Comparison of ENCODE assay signal across 8 cellular contexts in the genomic region with DNA sequence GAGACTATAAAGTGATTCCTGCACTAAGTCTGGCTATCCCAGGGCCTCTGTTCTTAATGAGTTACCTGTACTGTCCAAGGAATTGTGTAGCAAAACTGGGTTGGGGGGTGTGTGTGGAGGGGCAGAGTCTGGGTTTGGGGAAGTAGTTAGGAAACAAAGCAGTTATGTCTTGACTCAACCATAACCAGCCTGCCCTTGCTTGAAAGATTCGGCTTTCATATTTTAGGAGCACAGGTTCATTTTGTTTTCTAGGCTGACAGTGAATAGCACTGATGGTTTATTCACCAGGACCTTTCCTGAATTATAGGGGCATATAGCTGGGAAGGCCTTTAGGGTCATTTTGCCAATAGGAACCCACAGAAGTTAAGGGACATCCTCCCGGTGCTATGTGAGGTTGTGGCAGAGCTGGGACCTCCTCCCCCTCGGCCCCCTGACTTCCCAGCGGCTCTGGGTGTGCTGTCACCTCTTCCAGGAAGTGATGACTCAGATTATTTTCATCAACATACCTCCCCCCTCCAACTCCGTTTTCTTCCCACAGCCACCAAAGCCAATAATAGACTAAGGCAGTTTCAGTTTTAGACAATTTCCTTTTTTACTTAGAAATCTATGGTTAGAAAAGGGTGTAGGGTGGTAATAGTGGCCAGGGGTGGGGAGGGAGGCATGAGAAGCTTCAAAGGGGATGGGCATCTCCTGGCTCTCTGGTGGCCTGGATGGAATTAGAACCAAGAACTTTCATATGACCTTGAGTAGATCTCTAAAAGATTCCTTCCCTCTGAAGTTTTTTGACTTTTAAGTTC. TPM values are rescaled to one million over a fixed set of nuclear protein-coding genes. Genes with fewer than 3 reads are reported as not detected.
DNase-seq lines count a peak whose midpoint lies in the region; ATAC-seq and TF ChIP-seq lines count a peak whose summit lies in the region.

No MANE protein-coding gene starts in this region.

- no peak for TF ChIP-seq EP300 in suprapubic skin (IDR thresholded peaks at IDR 0.05)

- H3K27me3 ChIP-seq in duodenal mucosa (ENCODE audit: control insufficient read depth in 1 of 2, insufficient read depth in 2 of 2, low read length in 2 of 2) (no peaks in the 10 kb centered on the region), suprapubic skin (no peaks in the 10 kb centered on the region)

- H3K27ac ChIP-seq in duodenal mucosa (ENCODE audit: low read depth, low read length) (peak overlapping the region; percentile 6), suprapubic skin (peak overlapping the region; percentile 76)

- no peaks in the 10 kb centered on the region for H3K9me3 Mint-ChIP-seq in natural killer cell treated with Interleukin-12 subunit alpha and Interleukin-12 subunit beta and Interleukin-15 and Interleukin-18, amount 100 ng/mL, for 72 hours
- H3K9me3 Mint-ChIP-seq in type B pancreatic cell: no peaks in the 10 kb centered on the region

- H3K4me3 ChIP-seq in duodenal mucosa (ENCODE audit: low read depth in 1 of 2, low read length in 2 of 2) (peak overlapping the region in 1 of 2 donors; percentile 6), suprapubic skin (no peak overlapping the region)

- H3K9me3 ChIP-seq in duodenal mucosa (ENCODE audit: control insufficient read depth in 1 of 2, low read length in 2 of 2) (no peaks in the 10 kb centered on the region), suprapubic skin (no peaks in the 10 kb centered on the region)

- TF ChIP-seq POLR2A in suprapubic skin (IDR thresholded peaks at IDR 0.05): no peak

- H3K27ac Mint-ChIP-seq in natural killer cell treated with Interleukin-12 subunit alpha and Interleukin-12 subunit beta and Interleukin-15 and Interleukin-18, amount 100 ng/mL, for 72 hours: peak overlapping the region; percentile 89 to 99
- no peak overlapping the region for H3K27ac Mint-ChIP-seq in type B pancreatic cell

- H3K4me1 ChIP-seq in duodenal mucosa (ENCODE audit: control insufficient read depth in 1 of 2, insufficient read depth in 2 of 2, low read length in 2 of 2) (peaks cover 44 to 46% of the 10 kb centered on the region in 2 donors), suprapubic skin (peaks cover 44% of the 10 kb centered on the region)

- H3K4me3 Mint-ChIP-seq in natural killer cell treated with Interleukin-12 subunit alpha and Interleukin-12 subunit beta and Interleukin-15 and Interleukin-18, amount 100 ng/mL, for 72 hours: peak overlapping the region; percentile 77
- no peak overlapping the region for H3K4me3 Mint-ChIP-seq in type B pancreatic cell

- in situ Hi-C loops in G401 (cut with HindIII; ENCODE audit: low sequenced_read_pairs): no loop called here

- peaks cover 4% of the 10 kb centered on the region for H3K36me3 Mint-ChIP-seq in natural killer cell treated with Interleukin-12 subunit alpha and Interleukin-12 subunit beta and Interleukin-15 and Interleukin-18, amount 100 ng/mL, for 72 hours
- H3K36me3 Mint-ChIP-seq in type B pancreatic cell: peaks cover 16% of the 10 kb centered on the region

- H3K36me3 ChIP-seq in duodenal mucosa (ENCODE audit: control insufficient read depth in 1 of 2, insufficient read depth in 2 of 2, low read length in 2 of 2): no peaks in the 10 kb centered on the region
- no peaks in the 10 kb centered on the region for H3K36me3 ChIP-seq in suprapubic skin

- TF ChIP-seq CTCF in suprapubic skin (IDR thresholded peaks at IDR 0.05) (no peak), type B pancreatic cell (conservative IDR thresholded peaks at IDR 0.05) (no peak)

- ATAC-seq in GM19438 (IDR thresholded peaks at IDR 0.05; ENCODE audit: low read depth, unreplicated experiment): peak; percentile 59
- ATAC-seq in HG03565 (IDR thresholded peaks at IDR 0.05; ENCODE audit: unreplicated experiment): peak; percentile 46
- ATAC-seq in natural killer cell treated with Interleukin-12 subunit alpha and Interleukin-12 subunit beta and Interleukin-15 and Interleukin-18, amount 100 ng/mL, for 72 hours: peak; percentile 83 to 88

- H3K27me3 Mint-ChIP-seq in natural killer cell treated with Interleukin-12 subunit alpha and Interleukin-12 subunit beta and Interleukin-15 and Interleukin-18, amount 100 ng/mL, for 72 hours: no peaks in the 10 kb centered on the region
- H3K27me3 Mint-ChIP-seq in type B pancreatic cell: no peaks in the 10 kb centered on the region

- peaks cover 88 to 93% of the 10 kb centered on the region in 2 donors for H3K4me1 Mint-ChIP-seq in natural killer cell treated with Interleukin-12 subunit alpha and Interleukin-12 subunit beta and Interleukin-15 and Interleukin-18, amount 100 ng/mL, for 72 hours (ENCODE audit: low read depth in 2 of 2)
- H3K4me1 Mint-ChIP-seq in type B pancreatic cell (ENCODE audit: unreplicated experiment): peaks cover 38% of the 10 kb centered on the region

- DNase-seq in activated CD4-positive, alpha-beta T cell treated with anti-CD3 and anti-CD28 coated beads for 4 hours: peak; percentile 57 to 69
- DNase-seq in natural killer cell treated with Interleukin-12 subunit alpha and Interleukin-12 subunit beta and Interleukin-15 and Interleukin-18, amount 100 ng/mL, for 72 hours (ENCODE audit: low spot score): peak; percentile 91
- DNase-seq in suprapubic skin (ENCODE audit: low spot score in 2 of 2): no peak
- DNase-seq in G401 (ENCODE audit: low spot score): no peak
- no peak for DNase-seq in type B pancreatic cell (ENCODE audit: extremely low spot score, unreplicated experiment)

- WGBS in suprapubic skin: 37% methylated on average over 5 of the region's 5 CpGs

- peak overlapping the region in 1 of 2 donors; percentile 4 for H3K9ac ChIP-seq in duodenal mucosa (ENCODE audit: low read depth in 1 of 2, low read length in 2 of 2)

RNA-seq across cellular contexts. Expression of a gene that starts 44.8 kb away (rescaled TPM):
- 10 to 100 TPM; 77.9 to 79.6 TPM for total RNA-seq in natural killer cell treated with Interleukin-12 subunit alpha and Interleukin-12 subunit beta and Interleukin-15 and Interleukin-18, amount 100 ng/mL, for 72 hours
- 10 to 100 TPM; 13.1 to 25.6 (median 17.2) TPM for total RNA-seq in suprapubic skin
- not detected in 2 replicates for total RNA-seq in G401 (2014; rRNA removed; shearing (Covaris generic))
- total RNA-seq in type B pancreatic cell (ENCODE audit: low replicate concordance): 17.3 and 62.7 TPM in 2 replicates

Comparison
In these comparisons a context has a peak if more than half of its experiments do, and no peak if none do; other contexts are left out.
1. DNase-seq: peak in activated CD4-positive, alpha-beta T cell treated with anti-CD3 and anti-CD28 coated beads for 4 hours (2 of 2) and natural killer cell treated with Interleukin-12 subunit alpha and Interleukin-12 subunit beta and Interleukin-15 and Interleukin-18, amount 100 ng/mL, for 72 hours (single experiment); none in suprapubic skin (0 of 2), G401 (single experiment) and type B pancreatic cell (single experiment).
2. RNA of a gene that starts 44.8 kb away (total RNA-seq): 77.9 to 79.6 TPM in natural killer cell treated with Interleukin-12 subunit alpha and Interleukin-12 subunit beta and Interleukin-15 and Interleukin-18, amount 100 ng/mL, for 72 hours, 17.3 to 62.7 TPM in type B pancreatic cell and 13.1 to 25.6 TPM in suprapubic skin; not detected in G401; every median in the first group is over 10 times any median in the second.
3. Peak in every context shown above with its lines, with median percentiles within 50 percentile points of each other: ATAC-seq.